34 cellular contexts compared by ENCODE assay signal in the genomic region with DNA sequence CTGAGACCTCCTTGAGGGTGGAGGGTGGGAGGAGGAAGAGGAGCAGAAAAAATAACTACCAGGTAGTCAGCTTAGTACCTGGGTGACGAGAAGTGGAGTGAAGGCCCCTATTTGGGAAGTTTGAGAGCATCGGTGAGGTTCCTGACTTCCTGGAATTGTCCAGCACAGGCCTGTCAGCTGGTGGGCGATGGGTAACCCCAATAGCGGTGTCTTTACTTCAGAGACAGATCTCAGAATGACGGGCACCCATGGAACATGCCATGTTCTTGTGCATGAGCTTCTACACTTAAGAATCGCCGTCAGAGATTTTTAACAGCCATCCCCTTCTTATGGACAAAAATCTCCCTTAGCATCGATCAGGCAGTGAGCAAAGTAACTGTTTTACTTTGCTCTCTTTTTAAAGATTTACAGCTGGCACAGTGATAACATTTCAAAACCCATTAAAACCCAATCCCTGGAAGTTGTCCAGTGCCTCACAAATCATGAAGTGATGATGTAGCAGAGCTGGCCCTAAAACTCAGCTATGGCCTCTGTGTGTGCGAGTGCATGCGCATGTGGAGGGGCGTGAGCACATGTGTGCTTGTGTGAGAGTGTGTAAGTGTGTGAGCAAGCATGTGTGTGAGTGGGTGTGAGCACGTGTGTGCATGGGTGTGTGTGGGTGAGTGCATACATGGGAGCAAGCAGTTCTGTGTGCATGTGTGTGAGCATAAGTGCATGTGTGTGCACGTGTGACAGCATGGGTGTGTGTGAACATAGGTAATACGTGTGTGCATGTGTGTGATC.
DNase-seq lines count a peak whose midpoint lies in the region; ATAC-seq, FAIRE-seq and TF ChIP-seq lines count a peak whose summit lies in the region.
"Had no signal": no experiment of that assay in that cellular context is flagged by ENCODE, and none has a peak within 500 bp of the region (broad histone marks: within the 10 kb centered on the region; RNA-seq: fewer than 3 reads in every experiment).

No MANE protein-coding gene starts in this region.

- no peak overlapping the region for H2BK120ac ChIP-seq in H1 (replicated peaks; ENCODE audit: low read depth, low read length)

- H2AFZ ChIP-seq in H1 (ENCODE audit: low read length), result no peak overlapping the region

- no peak overlapping the region for H3K9ac ChIP-seq in H1 (replicated peaks in 1 of 4; ENCODE audit: extremely low read depth in 1 of 4, low read depth in 3 of 4, low read length in 3 of 4)

- H2BK15ac ChIP-seq in H1 (ENCODE audit: low read length), result no peak overlapping the region

- no peak overlapping the region for H3K4me3 Mint-ChIP-seq in activated naive CD4-positive, alpha-beta T cell treated with anti-CD3 and anti-CD28 coated beads, Interleukin-2, amount 10 ng/mL, durations not matched to agents 7 days and 5 days
- no peak overlapping the region for H3K4me3 Mint-ChIP-seq in type B pancreatic cell
- H3K4me3 Mint-ChIP-seq: activated naive CD8-positive, alpha-beta T cell treated with anti-CD3 and anti-CD28 coated beads for 36 hours; natural killer cell treated with Interleukin-12 subunit alpha and Interleukin-12 subunit beta and Interleukin-15 and Interleukin-18, amount 100 ng/mL, for 72 hours; T-helper 1 cell treated with Interleukin-12 subunit alpha and Interleukin-12 subunit beta and Interleukin-4 antibody, amounts not matched to agents 30 μg/mL and 1 μg/mL, for 36 hours had no signal

- H3K36me3 Mint-ChIP-seq in activated naive CD4-positive, alpha-beta T cell treated with anti-CD3 and anti-CD28 coated beads, Interleukin-2, amount 10 ng/mL, durations not matched to agents 7 days and 5 days, result no peaks in the 10 kb centered on the region
- no peaks in the 10 kb centered on the region for H3K36me3 Mint-ChIP-seq in type B pancreatic cell
- H3K36me3 Mint-ChIP-seq: activated naive CD8-positive, alpha-beta T cell treated with anti-CD3 and anti-CD28 coated beads for 36 hours had no signal

- POLR2A ChIA-PET in H1 (lab: Charles Lee; ENCODE audit: partially characterized antibody), result no interaction called here

- FAIRE-seq in H1 (lab: Jason Lieb, UNC), result no peak
- FAIRE-seq: A549, GM18507, keratinocyte, TTC549 had no signal

- peak overlapping the region; percentile 84 for H4K91ac ChIP-seq in H1 (replicated peaks; ENCODE audit: insufficient read length, low read length)

- 83% methylated on average over 14 of the region's 14 CpGs; no CpG with 5 or more reads in 1 of the 2 experiments for WGBS in H1 (ENCODE audit: extremely low coverage in 1 of 2, insufficient coverage in 1 of 2, insufficient read length in 1 of 2, insufficient replicate concordance in 2 of 2, low coverage in 1 of 2, low lambda C conversion rate in 2 of 2, missing lambda C conversion rate in 1 of 2), 2 experiments

- no peak for TF ChIP-seq POLR2A in H1 (IDR thresholded peaks at IDR 0.05; ENCODE audit: control extremely low read depth in 1 of 2, low read depth in 2 of 2, low read length in 2 of 2)

- no peaks in the 10 kb centered on the region for H3K4me1 ChIP-seq in H1 (replicated peaks in 1 of 4; ENCODE audit: control insufficient read depth in 3 of 4, insufficient read depth in 4 of 4, low read length in 3 of 4)
- H3K4me1 ChIP-seq: A549, foreskin keratinocyte, heart left ventricle had no signal

- CTCF ChIA-PET in activated naive CD4-positive, alpha-beta T cell treated with anti-CD3 and anti-CD28 coated beads, Interleukin-2, amount 10 ng/mL, durations not matched to agents 7 days and 5 days (lab: Charles Lee), result no interaction called here
- CTCF ChIA-PET in H1 (lab: Charles Lee; ENCODE audit: partially characterized antibody), result interaction anchor here (1.2 to 1.6 kb wide), 4 partner anchors 25 to 374 kb away, joined by 3 to 5 read pairs (median 4); no protein-coding TSS in a partner anchor

- no peak for TF ChIP-seq CTCF in H1 (IDR thresholded peaks at IDR 0.05; ENCODE audit: control extremely low read depth in 1 of 3, insufficient read depth in 1 of 3, low read depth in 1 of 3, low read length in 3 of 3)
- TF ChIP-seq CTCF in type B pancreatic cell (conservative IDR thresholded peaks at IDR 0.05), result no peak
- no peak for TF ChIP-seq CTCF in GM10266 (IDR thresholded peaks at IDR 0.05; ENCODE audit: control insufficient read depth, insufficient read depth, low read depth, missing control alignments)

- no peaks in the 10 kb centered on the region; the same call in 1 of the 2 replicates for H3K79me1 ChIP-seq in H1 (ENCODE audit: low read depth, low read length)

- H3K27me3 Mint-ChIP-seq in activated naive CD4-positive, alpha-beta T cell treated with anti-CD3 and anti-CD28 coated beads, Interleukin-2, amount 10 ng/mL, durations not matched to agents 7 days and 5 days, result peaks cover 7% of the 10 kb centered on the region
- peaks cover 13% of the 10 kb centered on the region for H3K27me3 Mint-ChIP-seq in type B pancreatic cell
- H3K27me3 Mint-ChIP-seq: activated naive CD8-positive, alpha-beta T cell treated with anti-CD3 and anti-CD28 coated beads for 36 hours had no signal

- H3K4me1 Mint-ChIP-seq in activated naive CD4-positive, alpha-beta T cell treated with anti-CD3 and anti-CD28 coated beads, Interleukin-2, amount 10 ng/mL, durations not matched to agents 7 days and 5 days, result no peaks in the 10 kb centered on the region
- no peaks in the 10 kb centered on the region for H3K4me1 Mint-ChIP-seq in type B pancreatic cell (ENCODE audit: unreplicated experiment)

- H3K9me3 ChIP-seq in H1 (ENCODE audit: insufficient read depth in 2 of 2, low read depth in 1 of 2, low read length in 1 of 2), result peaks cover 0 to 6% of the 10 kb centered on the region in 2 experiments; a peak in 1 of 4 replicates
- H3K9me3 ChIP-seq: A549, ovary, thoracic aorta had no signal

- no peak overlapping the region for H4K8ac ChIP-seq in H1 (ENCODE audit: extremely low read depth, insufficient read depth, low read length)

- H3K56ac ChIP-seq in H1 (replicated peaks; ENCODE audit: insufficient read length, low read depth, low read length), result no peak overlapping the region

- H3K4me2 ChIP-seq in H1 (ENCODE audit: insufficient read depth in 1 of 2, low read depth in 2 of 2, low read length in 2 of 2), result no peak overlapping the region
- H3K4me2 ChIP-seq: A549, smooth muscle cell had no signal

- no peak overlapping the region for H3K14ac ChIP-seq in H1 (ENCODE audit: insufficient read length)

- H2BK12ac ChIP-seq in H1 (ENCODE audit: low read depth, low read length), result 0 out of 2 replicates have a peak overlapping the region, but pooled peaks have one; percentile 1

- no peak overlapping the region; the same call in 1 of the 2 replicates for H2BK5ac ChIP-seq in H1 (ENCODE audit: low read depth, low read length)

- no peak for TF ChIP-seq RAD21 in H1 (IDR thresholded peaks at IDR 0.05 in 1 of 2, conservative IDR thresholded peaks at IDR 0.05 in 1 of 2; ENCODE audit: low read depth in 2 of 2, low read length in 2 of 2)

- H3K79me2 ChIP-seq in H1 (ENCODE audit: control insufficient read depth in 1 of 2, insufficient read depth in 2 of 2, low read length in 2 of 2), result no peaks in the 10 kb centered on the region

- H3K18ac ChIP-seq in H1 (ENCODE audit: extremely low read depth, low read length), result no peak overlapping the region

- H3K4me3 ChIP-seq in H1 (ENCODE audit: extremely low read depth in 1 of 4, insufficient read depth in 2 of 4, low read depth in 3 of 4, low read length in 4 of 4), result no peak overlapping the region
- H3K4me3 ChIP-seq: A549, heart left ventricle, ovary, smooth muscle cell, thoracic aorta had no signal

- no peak for ATAC-seq in GM18858 (IDR thresholded peaks at IDR 0.05; ENCODE audit: unreplicated experiment)
- ATAC-seq: A549; foreskin keratinocyte; heart left ventricle; PC-3; SK-N-SH treated with all-trans-retinoic acid at 6 μM for 48 hours; stimulated activated naive CD8-positive, alpha-beta T cell treated with anti-CD3 and anti-CD28 coated beads, Interleukin-15, Interleukin-2, amounts not matched to agents 100 U/mL and 50 U/mL, for 24 hours had no signal

- peak overlapping the region; percentile 71 for H2AK5ac ChIP-seq in H1 (ENCODE audit: low read depth, low read length)

- H3K9me3 Mint-ChIP-seq in activated naive CD4-positive, alpha-beta T cell treated with anti-CD3 and anti-CD28 coated beads, Interleukin-2, amount 10 ng/mL, durations not matched to agents 7 days and 5 days, result peaks cover 27% of the 10 kb centered on the region
- no peaks in the 10 kb centered on the region for H3K9me3 Mint-ChIP-seq in type B pancreatic cell

- H4K5ac ChIP-seq in H1 (ENCODE audit: insufficient read length, low read depth, low read length), result no peak overlapping the region

- no peaks in the 10 kb centered on the region; a peak in 1 of 7 replicates for H3K27me3 ChIP-seq in H1 (replicated peaks in 1 of 4; ENCODE audit: control insufficient read depth in 3 of 4, extremely low read depth in 1 of 4, insufficient read depth in 3 of 4, low read length in 3 of 4)
- H3K27me3 ChIP-seq: foreskin keratinocyte, ovary had no signal

- H3K23ac ChIP-seq in H1 (ENCODE audit: insufficient read length), result peak overlapping the region; percentile 86

- H4K20me1 ChIP-seq in H1 (replicated peaks in 1 of 2; ENCODE audit: control insufficient read depth in 1 of 2, insufficient read depth in 2 of 2, low read length in 2 of 2), result peaks cover 0 to 5% of the 10 kb centered on the region in 2 experiments

- 0 out of 2 replicates have a peak overlapping the region, but pooled peaks have one; percentile 23 for H2BK20ac ChIP-seq in H1 (ENCODE audit: low read length)

- no peak overlapping the region for H3K27ac ChIP-seq in H1 (ENCODE audit: low read depth, low read length)
- H3K27ac ChIP-seq: A549, foreskin keratinocyte, heart left ventricle, ovary, thoracic aorta had no signal

- H3K36me3 ChIP-seq in H1 (ENCODE audit: control insufficient read depth in 2 of 4, insufficient read depth in 4 of 4, low read length in 3 of 4), result no peaks in the 10 kb centered on the region
- H3K36me3 ChIP-seq: heart left ventricle, ovary, thoracic aorta had no signal

- no peak for TF ChIP-seq EP300 in H1 (IDR thresholded peaks at IDR 0.05; ENCODE audit: borderline replicate concordance in 1 of 2, low read depth in 2 of 2, low read length in 2 of 2)

- H3K4ac ChIP-seq in H1 (replicated peaks; ENCODE audit: insufficient read length, low read depth, low read length), result peak overlapping the region; percentile 6

- no peaks in the 10 kb centered on the region; the same call in 1 of the 2 replicates for H3K23me2 ChIP-seq in H1 (ENCODE audit: low read depth, low read length)

- H3K27ac Mint-ChIP-seq in activated naive CD4-positive, alpha-beta T cell treated with anti-CD3 and anti-CD28 coated beads, Interleukin-2, amount 10 ng/mL, durations not matched to agents 7 days and 5 days, result no peak overlapping the region
- peak overlapping the region; percentile 15 for H3K27ac Mint-ChIP-seq in type B pancreatic cell
- H3K27ac Mint-ChIP-seq: activated naive CD8-positive, alpha-beta T cell treated with anti-CD3 and anti-CD28 coated beads for 36 hours; natural killer cell treated with Interleukin-12 subunit alpha and Interleukin-12 subunit beta and Interleukin-15 and Interleukin-18, amount 100 ng/mL, for 72 hours; T-helper 1 cell treated with Interleukin-12 subunit alpha and Interleukin-12 subunit beta and Interleukin-4 antibody, amounts not matched to agents 30 μg/mL and 1 μg/mL, for 36 hours had no signal

- peak; percentile 5 for DNase-seq in activated naive CD4-positive, alpha-beta T cell treated with anti-CD3 and anti-CD28 coated beads, Interleukin-2, amount 10 ng/mL, durations not matched to agents 7 days and 5 days
- no peak for DNase-seq in activated naive CD4-positive, alpha-beta T cell treated with anti-CD3 and anti-CD28 coated beads, Interleukin-2, amount 50 U/mL, for 16 hours
- DNase-seq in H1 (ENCODE audit: low read depth in 1 of 2, low spot score in 2 of 2), result no peak
- peak; percentile 5 for DNase-seq in mucosa of gallbladder (ENCODE audit: low spot score)
- peak; percentile 34 for DNase-seq in type B pancreatic cell (ENCODE audit: extremely low spot score, unreplicated experiment)
- DNase-seq in effector CD4-positive, alpha-beta T cell, result no peak
- no peak for DNase-seq in GM10266 (ENCODE audit: extremely low spot score)
- DNase-seq: activated CD4-positive, alpha-beta T cell treated with anti-CD3 and anti-CD28 coated beads, Interleukin-2, amount 50 U/mL, for 48 hours; activated effector memory CD4-positive, alpha-beta T cell treated with Interleukin-2 at 50 U/mL for 16 hours; activated naive CD8-positive, alpha-beta T cell treated with anti-CD3 and anti-CD28 coated beads for 36 hours; anterior cingulate cortex; effector memory CD4-positive, alpha-beta T cell; foreskin keratinocyte; H7; midbrain; NCI-H1436; NCI-H2081 treated with DMSO at 0.1 percent for 48 hours; NCI-H2227 treated with DMSO at 0.1 percent for 48 hours; ovary; PC-3; retina; stimulated activated CD4-positive, alpha-beta T cell treated with anti-CD3 and anti-CD28 coated beads, Interleukin-1b, Interleukin-23, amount 100 ng/mL, for 48 hours; stimulated activated naive CD8-positive, alpha-beta T cell treated with anti-CD3 and anti-CD28 coated beads, Interleukin-15, Interleukin-2, amounts not matched to agents 100 U/mL and 50 U/mL, for 24 hours had no signal

Comparison
In these comparisons a context has a peak if more than half of its experiments do, and no peak if none do; other contexts are left out.
1. DNase-seq: peak in activated naive CD4-positive, alpha-beta T cell treated with anti-CD3 and anti-CD28 coated beads, Interleukin-2, amount 10 ng/mL, durations not matched to agents 7 days and 5 days (single experiment), mucosa of gallbladder (single experiment) and type B pancreatic cell (single experiment); none in activated naive CD4-positive, alpha-beta T cell treated with anti-CD3 and anti-CD28 coated beads, Interleukin-2, amount 50 U/mL, for 16 hours (single experiment), H1 (0 of 2), effector CD4-positive, alpha-beta T cell (single experiment) and GM10266 (single experiment).